In genomic region chr7:101940830-101941229, GRCh38 we compare ENCODE assay signal across 12 cellular contexts.
A peak's percentile ranks its signal among the peaks of the same experiment; 100 is the strongest.
DNase-seq lines count a peak whose midpoint lies in the region; ATAC-seq and TF ChIP-seq lines count a peak whose summit lies in the region.
"Had no signal": no experiment of that assay in that cellular context is flagged by ENCODE, and none has a peak within 500 bp of the region (broad histone marks: within the 10 kb centered on the region; RNA-seq: fewer than 3 reads in every experiment).

No MANE protein-coding gene starts in this region.

- H3K9me3 ChIP-seq in colonic mucosa = no peaks in the 10 kb centered on the region
- H3K9me3 ChIP-seq: thoracic aorta had no signal

- peak overlapping the region; percentile 86 to 91 (median 87) for H3K27ac Mint-ChIP-seq in nephron
- H3K27ac Mint-ChIP-seq in effector memory CD8-positive, alpha-beta T cell = no peak overlapping the region
- H3K27ac Mint-ChIP-seq: activated CD4-positive, alpha-beta T cell treated with anti-CD3 and anti-CD28 coated beads for 36 hours; CD8-positive, alpha-beta T cell had no signal

- peaks cover 54% of the 10 kb centered on the region for H3K4me1 Mint-ChIP-seq in nephron
- H3K4me1 Mint-ChIP-seq in effector memory CD8-positive, alpha-beta T cell (ENCODE audit: low read depth in 2 of 2) = peaks cover 9 to 12% of the 10 kb centered on the region in 2 donors

- no peak overlapping the region for H3K4me3 ChIP-seq in colonic mucosa
- H3K4me3 ChIP-seq: skin epidermis, thoracic aorta had no signal

- H3K9ac ChIP-seq in colonic mucosa (ENCODE audit: low read depth in 2 of 2, low read length in 2 of 2) = peak overlapping the region in 1 of 2 donors; percentile 62

- no peaks in the 10 kb centered on the region for H3K27me3 ChIP-seq in colonic mucosa

- no peak for TF ChIP-seq CTCF in colonic mucosa (IDR thresholded peaks at IDR 0.05)
- no peak for TF ChIP-seq CTCF in nephron (IDR thresholded peaks at IDR 0.05; ENCODE audit: unreplicated experiment in 3 of 3)
- no peak for TF ChIP-seq CTCF in omental fat pad (IDR thresholded peaks at IDR 0.05)

- peak overlapping the region; percentile 79 for H3K27ac ChIP-seq in colonic mucosa

- H3K4me3 Mint-ChIP-seq in nephron = no peak overlapping the region
- H3K4me3 Mint-ChIP-seq in effector memory CD8-positive, alpha-beta T cell = no peak overlapping the region
- H3K4me3 Mint-ChIP-seq: activated CD4-positive, alpha-beta T cell treated with anti-CD3 and anti-CD28 coated beads for 36 hours; CD8-positive, alpha-beta T cell had no signal

- ATAC-seq in effector memory CD8-positive, alpha-beta T cell (replicated peaks) = no peak
- ATAC-seq in HG02571 (IDR thresholded peaks at IDR 0.05; ENCODE audit: unreplicated experiment) (no peak), omental fat pad (ENCODE audit: low FRiP score) (no peak), GM18909 (IDR thresholded peaks at IDR 0.05; ENCODE audit: poor library complexity, unreplicated experiment) (no peak)
- ATAC-seq: activated CD4-positive, alpha-beta T cell treated with anti-CD3 and anti-CD28 coated beads for 36 hours; CD8-positive, alpha-beta T cell had no signal

- no peaks in the 10 kb centered on the region for H3K9me3 Mint-ChIP-seq in nephron
- no peaks in the 10 kb centered on the region for H3K9me3 Mint-ChIP-seq in effector memory CD8-positive, alpha-beta T cell
- H3K9me3 Mint-ChIP-seq: CD8-positive, alpha-beta T cell had no signal

- intact Hi-C loops in colonic mucosa (cut with DNase I) = no loop called here

- DNase-seq in DMS 273 (lab: John Stamatoyannopoulos, UW; ENCODE audit: unreplicated experiment) (peak; percentile 81), NCI-H2107 (lab: John Stamatoyannopoulos, UW) (peak; percentile 57), colonic mucosa (peak; percentile 65), omental fat pad (ENCODE audit: low spot score) (no peak)
- DNase-seq in effector memory CD8-positive, alpha-beta T cell = no peak
- DNase-seq: activated CD4-positive, alpha-beta T cell treated with anti-CD3 and anti-CD28 coated beads for 36 hours; CD8-positive, alpha-beta T cell had no signal

- H3K36me3 ChIP-seq in colonic mucosa = no peaks in the 10 kb centered on the region
- H3K36me3 ChIP-seq: thoracic aorta had no signal

- H3K4me1 ChIP-seq in colonic mucosa = peaks cover 12% of the 10 kb centered on the region

- H3K36me3 Mint-ChIP-seq in nephron (ENCODE audit: low read depth) = peaks cover 15% of the 10 kb centered on the region
- no peaks in the 10 kb centered on the region for H3K36me3 Mint-ChIP-seq in effector memory CD8-positive, alpha-beta T cell (ENCODE audit: insufficient read depth)

- H3K27me3 Mint-ChIP-seq in nephron (ENCODE audit: low read depth) = no peaks in the 10 kb centered on the region
- H3K27me3 Mint-ChIP-seq in effector memory CD8-positive, alpha-beta T cell = no peaks in the 10 kb centered on the region
- H3K27me3 Mint-ChIP-seq: activated CD4-positive, alpha-beta T cell treated with anti-CD3 and anti-CD28 coated beads for 36 hours had no signal

Comparison
In these comparisons a context has a peak if more than half of its experiments do, and no peak if none do; other contexts are left out.
1. DNase-seq: peak in DMS 273 (single experiment), NCI-H2107 (single experiment) and colonic mucosa (single experiment); none in effector memory CD8-positive, alpha-beta T cell (0 of 3) and omental fat pad (single experiment).
2. H3K27ac Mint-ChIP-seq: peak in nephron (3 of 3); none in effector memory CD8-positive, alpha-beta T cell (0 of 2).